14 cellular contexts compared by ENCODE assay signal in the genomic region with DNA sequence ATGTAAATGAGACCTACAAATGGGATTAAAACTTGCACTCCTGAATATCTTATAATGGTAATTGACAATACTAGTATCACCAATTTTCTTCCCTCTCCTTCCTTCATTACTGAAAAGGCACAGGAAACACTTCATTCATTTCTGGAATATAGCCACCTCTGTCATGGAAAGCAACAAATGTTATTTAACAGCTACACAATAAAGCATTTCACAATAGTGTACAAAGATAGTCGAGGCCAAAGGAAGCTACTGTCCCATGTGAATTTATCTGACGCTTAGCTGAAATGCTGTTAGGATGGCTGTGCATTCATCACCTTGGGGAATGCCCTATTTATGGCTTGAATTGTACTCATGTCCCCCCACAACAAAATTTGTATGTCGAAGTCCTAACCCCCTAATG. TPM values are rescaled to one million over a fixed set of nuclear protein-coding genes. Genes with fewer than 3 reads are reported as not detected.
DNase-seq lines count a peak whose midpoint lies in the region; TF ChIP-seq lines count a peak whose summit lies in the region.
"Had no signal": no experiment of that assay in that cellular context is flagged by ENCODE, and none has a peak within 500 bp of the region (broad histone marks: within the 10 kb centered on the region; RNA-seq: fewer than 3 reads in every experiment).

No MANE protein-coding gene starts in this region.

- peaks cover 0 to 12% (median 5%) of the 10 kb centered on the region in 11 experiments; a peak in 9 of 22 replicates for H3K9me3 ChIP-seq in BLaER1 treated with 17β-estradiol and CSF1 and Interleukin-3, amounts not matched to agents 10 nM and 100 nM (replicated peaks in 1 of 11)

- H3K36me3 Mint-ChIP-seq in osteocyte (ENCODE audit: unreplicated experiment) = no peaks in the 10 kb centered on the region

- DNase-seq in fibroblast of pulmonary artery (ENCODE audit: low read depth) (peak; percentile 70), osteocyte (ENCODE audit: extremely low spot score, unreplicated experiment) (no peak), posterior cingulate gyrus (no peak), NCI-H526 treated with DMSO at 0.1 percent for 48 hours (lab: John Stamatoyannopoulos, UW) (no peak)
- no peak for DNase-seq in activated CD4-positive, alpha-beta T cell treated with anti-CD3 and anti-CD28 coated beads, Interleukin-2, amount 50 U/mL, for 1 hour
- DNase-seq: ACHN; Calu3; CD4-positive, alpha-beta memory T cell; MV-4-11; NCI-H1417 treated with DMSO at 0.1 percent for 48 hours; NCI-H2171 treated with DMSO at 0.1 percent for 48 hours had no signal

- no peak overlapping the region for H3K4me3 ChIP-seq in BLaER1 treated with 17β-estradiol and CSF1 and Interleukin-3, amounts not matched to agents 10 nM and 100 nM
- H3K4me3 ChIP-seq in fibroblast of pulmonary artery (replicated peaks; ENCODE audit: low read depth, low read length) = no peak overlapping the region
- H3K4me3 ChIP-seq: K562 had no signal

- H3K9ac ChIP-seq in BLaER1 treated with 17β-estradiol and CSF1 and Interleukin-3, amounts not matched to agents 10 nM and 100 nM = no peak overlapping the region

- no peaks in the 10 kb centered on the region for H3K27me3 ChIP-seq in BLaER1 treated with 17β-estradiol and CSF1 and Interleukin-3, amounts not matched to agents 10 nM and 100 nM

- no peaks in the 10 kb centered on the region for H4K20me1 ChIP-seq in BLaER1 treated with 17β-estradiol and CSF1 and Interleukin-3, amounts not matched to agents 10 nM and 100 nM

- peaks cover 5% of the 10 kb centered on the region for H3K27me3 Mint-ChIP-seq in osteocyte (ENCODE audit: unreplicated experiment)

- H3K4me1 Mint-ChIP-seq in osteocyte (ENCODE audit: unreplicated experiment) = peaks cover 30% of the 10 kb centered on the region
- H3K4me1 Mint-ChIP-seq: CD4-positive, alpha-beta memory T cell had no signal

- peak overlapping the region; percentile 35 for H3K27ac Mint-ChIP-seq in osteocyte (ENCODE audit: unreplicated experiment)
- H3K27ac Mint-ChIP-seq: CD4-positive, alpha-beta memory T cell had no signal

- H3K36me3 ChIP-seq in BLaER1 treated with 17β-estradiol and CSF1 and Interleukin-3, amounts not matched to agents 10 nM and 100 nM = no peaks in the 10 kb centered on the region; a peak in 1 of 22 replicates

- no peak overlapping the region for H3K27ac ChIP-seq in BLaER1 treated with 17β-estradiol and CSF1 and Interleukin-3, amounts not matched to agents 10 nM and 100 nM
- H3K27ac ChIP-seq in VCaP = peak overlapping the region; percentile 3; the same call in 1 of the 2 replicates

- peaks cover 11% of the 10 kb centered on the region for H3K9me3 Mint-ChIP-seq in osteocyte (ENCODE audit: unreplicated experiment)

- H3K4me3 Mint-ChIP-seq in osteocyte (ENCODE audit: unreplicated experiment) = no peak overlapping the region
- H3K4me3 Mint-ChIP-seq: CD4-positive, alpha-beta memory T cell had no signal

- H3K4me2 ChIP-seq in BLaER1 treated with 17β-estradiol and CSF1 and Interleukin-3, amounts not matched to agents 10 nM and 100 nM = peak overlapping the region in 8 of 11 experiments; percentile 27 to 62 (median 40); a peak in 12 of 22 replicates

- intact Hi-C loops in posterior cingulate gyrus (cut with DNase I) = no loop called here

- no peak for TF ChIP-seq CTCF in VCaP (conservative IDR thresholded peaks at IDR 0.05)
- no peak for TF ChIP-seq CTCF in fibroblast of pulmonary artery (IDR thresholded peaks at IDR 0.05; ENCODE audit: low read length, missing control alignments)
- no peak for TF ChIP-seq CTCF in osteocyte (IDR thresholded peaks at IDR 0.05)

- H3K4me1 ChIP-seq in BLaER1 treated with 17β-estradiol and CSF1 and Interleukin-3, amounts not matched to agents 10 nM and 100 nM = peaks cover 0 to 14% (median 8%) of the 10 kb centered on the region in 10 experiments; a peak in 11 of 20 replicates

RNA-seq across cellular contexts. Expression of a gene that starts 23.3 kb away (rescaled TPM):
- total RNA-seq in osteocyte = 36.7 and 39.8 TPM in 2 replicates
